ENCODE assay signal across 10 cellular contexts in genomic region chr6:136225496-136225895, GRCh38. TPM values are rescaled to one million over a fixed set of nuclear protein-coding genes. Genes with fewer than 3 reads are reported as not detected.
DNase-seq lines count a peak whose midpoint lies in the region; ATAC-seq, FAIRE-seq and TF ChIP-seq lines count a peak whose summit lies in the region.
"Had no signal": no experiment of that assay in that cellular context is flagged by ENCODE, and none has a peak within 500 bp of the region (broad histone marks: within the 10 kb centered on the region; RNA-seq: fewer than 3 reads in every experiment).

No MANE protein-coding gene starts in this region.

- ATAC-seq in activated CD4-positive, alpha-beta T cell treated with anti-CD3 and anti-CD28 coated beads for 36 hours = no peak
- ATAC-seq in K562 (peak; percentile 10; the same call in 2 of the 3 replicates), GM18868 (IDR thresholded peaks at IDR 0.05; ENCODE audit: unreplicated experiment) (no peak)

- no peak for TF ChIP-seq CTCF in OCI-LY3 (IDR thresholded peaks at IDR 0.05; ENCODE audit: low read depth, low read length)
- TF ChIP-seq CTCF in K562 (IDR thresholded peaks at IDR 0.05 in 2 of 3, conservative IDR thresholded peaks at IDR 0.05 in 1 of 3; ENCODE audit: insufficient read depth in 2 of 3, low read depth in 1 of 3, low read length in 3 of 3) = no peak

- intact Hi-C loops in activated CD4-positive, alpha-beta T cell treated with anti-CD3 and anti-CD28 coated beads for 36 hours (cut with DNase I, micrococcal nuclease) = loop anchor here (5.0 kb wide), 5 partner anchors 193 to 773 kb away; no protein-coding TSS in a partner anchor
- intact Hi-C loops in K562 (cut with micrococcal nuclease) = loop anchor here (5.0 to 10.0 kb wide), 2 partner anchors 193 to 291 kb away; no protein-coding TSS in a partner anchor

- H3K36me3 Mint-ChIP-seq in activated CD4-positive, alpha-beta T cell treated with anti-CD3 and anti-CD28 coated beads for 36 hours (ENCODE audit: low read depth) = peaks cover 8% of the 10 kb centered on the region

- no peaks in the 10 kb centered on the region for H3K27me3 Mint-ChIP-seq in activated CD4-positive, alpha-beta T cell treated with anti-CD3 and anti-CD28 coated beads for 36 hours

- CTCF ChIA-PET in activated CD4-positive, alpha-beta T cell treated with anti-CD3 and anti-CD28 coated beads for 36 hours (lab: Charles Lee) = interaction anchor here (0.6 to 2.8 kb wide), 19 partner anchors 11 to 775 kb away, joined by 3 to 35 read pairs (median 4); partner anchors contain the start of gene BCLAF1
- CTCF ChIA-PET in K562 (lab: Yijun Ruan, JAX; ENCODE audit: low intra/inter-chr PET ratio) = interaction anchor here (1.6 to 3.0 kb wide), 3 partner anchors 689 to 774 kb away, joined by 6 to 19 read pairs (median 12); no protein-coding TSS in a partner anchor

- no peaks in the 10 kb centered on the region for H3K9me3 ChIP-seq in OCI-LY3 (ENCODE audit: insufficient read depth, low read length)
- H3K9me3 ChIP-seq in K562 (replicated peaks; ENCODE audit: control insufficient read depth, insufficient read depth, low read depth, low read length) = 0 out of 2 replicates have a peak, but pooled peaks cover 3% of the 10 kb centered on the region
- H3K9me3 ChIP-seq: sigmoid colon, SJSA1 had no signal

- H3K4me3 ChIP-seq in OCI-LY3 (ENCODE audit: low read length) (no peak overlapping the region), K562 (no peak overlapping the region)
- H3K4me3 ChIP-seq: SJSA1 had no signal

- H3K27ac ChIP-seq in OCI-LY3 (ENCODE audit: low read length) = no peak overlapping the region
- no peak overlapping the region for H3K27ac ChIP-seq in K562 (ENCODE audit: extremely low read depth, low read depth, low read length)
- H3K27ac ChIP-seq: sigmoid colon, SJSA1 had no signal

- H3K4me2 ChIP-seq in OCI-LY3 (ENCODE audit: low read length) (peak overlapping the region; percentile 68; the same call in 1 of the 2 replicates), K562 (ENCODE audit: insufficient read depth, low read length) (no peak overlapping the region)

- TSS peak; percentile 72 for BruUV-seq in K562 (replicated peaks; lab: Mats Ljungman, UMichigan)

- no peaks in the 10 kb centered on the region for H3K27me3 ChIP-seq in OCI-LY3 (ENCODE audit: low read depth, low read length)
- H3K27me3 ChIP-seq in K562 (ENCODE audit: control insufficient read depth in 2 of 2, insufficient read depth in 2 of 2, low read length in 2 of 2) = no peaks in the 10 kb centered on the region
- H3K27me3 ChIP-seq: sigmoid colon, SJSA1 had no signal

- H3K36me3 ChIP-seq in OCI-LY3 (replicated peaks; ENCODE audit: low read depth, low read length) (peaks cover 6% of the 10 kb centered on the region), K562 (ENCODE audit: control insufficient read depth, insufficient read depth, low read length) (peaks cover 4% of the 10 kb centered on the region; the same call in 2 of the 3 replicates)
- H3K36me3 ChIP-seq: sigmoid colon, SJSA1 had no signal

- H3K4me1 ChIP-seq in OCI-LY3 (ENCODE audit: low read length) (peaks cover 25% of the 10 kb centered on the region), K562 (replicated peaks in 1 of 2; ENCODE audit: control insufficient read depth in 2 of 2, insufficient read depth in 2 of 2, low read length in 2 of 2) (peaks cover 5 to 17% of the 10 kb centered on the region in 2 experiments; a peak in 4 of 5 replicates)
- H3K4me1 ChIP-seq: SJSA1 had no signal

- peak; percentile 55 for DNase-seq in activated CD4-positive, alpha-beta T cell treated with anti-CD3 and anti-CD28 coated beads for 36 hours
- no peak for DNase-seq in activated CD4-positive, alpha-beta T cell treated with anti-CD3 and anti-CD28 coated beads for 1 hour
- DNase-seq in K562 (ENCODE audit: extremely low read depth in 1 of 4, low spot score in 3 of 4) (peak in 1 of 4 experiments; percentile 50), putamen (ENCODE audit: low spot score) (no peak), C1 segment of cervical spinal cord (lab: John Stamatoyannopoulos, UW) (no peak)
- DNase-seq in stimulated activated CD4-positive, alpha-beta T cell treated with anti-CD3 and anti-CD28 coated beads, Interleukin-2, amount 100 ng/mL, for 4 hours (ENCODE audit: low read depth) = peak; percentile 5

- H2AFZ ChIP-seq in OCI-LY3 (ENCODE audit: low read depth, low read length) = no peak overlapping the region
- H2AFZ ChIP-seq in K562 (ENCODE audit: low read depth, low read length) = no peak overlapping the region

- H3K79me2 ChIP-seq in OCI-LY3 (ENCODE audit: low read length) = no peaks in the 10 kb centered on the region
- H3K79me2 ChIP-seq in K562 (ENCODE audit: control insufficient read depth, insufficient read depth, low read length) = no peaks in the 10 kb centered on the region

- POLR2A ChIA-PET in activated CD4-positive, alpha-beta T cell treated with anti-CD3 and anti-CD28 coated beads for 36 hours (lab: Charles Lee) = no interaction called here
- POLR2A ChIA-PET in K562 (lab: Yijun Ruan, JAX) = interaction anchor here (1.0 to 2.1 kb wide), 2 partner anchors 64 kb away, joined by 3 to 19 read pairs; partner anchors contain the start of gene BCLAF1

- no peak for TF ChIP-seq EP300 in K562 (IDR thresholded peaks at IDR 0.05; ENCODE audit: low read length)

- H4K20me1 ChIP-seq in OCI-LY3 (ENCODE audit: insufficient read depth, low read length) (no peaks in the 10 kb centered on the region), K562 (replicated peaks; ENCODE audit: control insufficient read depth, insufficient read depth, low read length) (no peaks in the 10 kb centered on the region)

- in situ Hi-C loops in K562 (cut with MboI) = loop anchor here (10.0 kb wide), 2 partner anchors 691 to 771 kb away; no protein-coding TSS in a partner anchor

- no peak overlapping the region for H3K4me3 Mint-ChIP-seq in activated CD4-positive, alpha-beta T cell treated with anti-CD3 and anti-CD28 coated beads for 36 hours

- peaks cover 11% of the 10 kb centered on the region for H3K4me1 Mint-ChIP-seq in activated CD4-positive, alpha-beta T cell treated with anti-CD3 and anti-CD28 coated beads for 36 hours

- no peak for FAIRE-seq in K562 (lab: Jason Lieb, UNC)

- no peak overlapping the region for H3K9ac ChIP-seq in OCI-LY3 (ENCODE audit: low read length)
- no peak overlapping the region for H3K9ac ChIP-seq in K562 (ENCODE audit: insufficient read depth in 1 of 2, low read depth in 2 of 2, low read length in 2 of 2)

- 34% methylated on average over 5 of the region's 5 CpGs for WGBS in K562 (ENCODE audit: insufficient coverage, low coverage, missing lambda C conversion rate)

- TF ChIP-seq POLR2A in K562 (conservative IDR thresholded peaks at IDR 0.05) = 0 out of 2 replicates have a peak, but pooled peaks have one; percentile 24

- H3K9me3 Mint-ChIP-seq in activated CD4-positive, alpha-beta T cell treated with anti-CD3 and anti-CD28 coated beads for 36 hours (ENCODE audit: low read depth) = no peaks in the 10 kb centered on the region

- TF ChIP-seq RAD21 in K562 (CRISPR knock-in tag; conservative IDR thresholded peaks at IDR 0.05 in 1 of 2, IDR thresholded peaks at IDR 0.05 in 1 of 2) = no peak

- no peaks in the 10 kb centered on the region for H3K9me1 ChIP-seq in K562 (ENCODE audit: control insufficient read depth, insufficient read depth, low read length)

- no peak overlapping the region for H3K27ac Mint-ChIP-seq in activated CD4-positive, alpha-beta T cell treated with anti-CD3 and anti-CD28 coated beads for 36 hours

TF ChIP-seq in K562, 482 proteins besides CTCF, POLR2A, EP300 and RAD21 (continues in another document):
- peak; percentile 74 for TF ChIP-seq ZFP36 (IDR thresholded peaks at IDR 0.05; ENCODE audit: low read depth, low read length, partially characterized antibody)
- TF ChIP-seq JUND (IDR thresholded peaks at IDR 0.05; ENCODE audit: borderline replicate concordance, low read depth, low read length) = peak; percentile 75; the same call in 1 of the 2 replicates
- TF ChIP-seq JUND (tag; IDR thresholded peaks at IDR 0.05; ENCODE audit: borderline replicate concordance, low read depth, low read length) = no peak; the same call in 2 of the 3 replicates
- TF ChIP-seq JUN (IDR thresholded peaks at IDR 0.05; ENCODE audit: borderline replicate concordance, low read depth, low read length) = peak; percentile 46; the same call in 1 of the 2 replicates
- no peak for TF ChIP-seq JUN (CRISPR knock-in tag; IDR thresholded peaks at IDR 0.05; ENCODE audit: borderline replicate concordance)
- peak; percentile 52; the same call in 1 of the 2 replicates for TF ChIP-seq TOE1 (IDR thresholded peaks at IDR 0.05; ENCODE audit: borderline replicate concordance)
- no peak for TF ChIP-seq TOE1 (CRISPR knock-in tag; IDR thresholded peaks at IDR 0.05; ENCODE audit: borderline replicate concordance, low read depth)
- no peak for TF ChIP-seq PML (IDR thresholded peaks at IDR 0.05; ENCODE audit: low read length)
- TF ChIP-seq BHLHE40 (IDR thresholded peaks at IDR 0.05; ENCODE audit: low read length) = peak; percentile 15; the same call in 1 of the 2 replicates

RNA-seq across cellular contexts. Expression of gene MTFR2, which starts 24.6 kb away (rescaled TPM):
- 10 to 100 TPM; 26.9 to 28.9 TPM for total RNA-seq in activated CD4-positive, alpha-beta T cell treated with anti-CD3 and anti-CD28 coated beads for 36 hours
- 37.8 and 63.0 TPM in 2 replicates for total RNA-seq in K562 (2011; cell fraction: chromatin; rRNA removed; ENCODE audit: low replicate concordance)
- total RNA-seq in K562 (2011; cell fraction: nucleolus; rRNA removed) = 19.2 and 24.3 TPM in 2 replicates
- total RNA-seq in K562 (2011; cell fraction: nucleoplasm; rRNA removed) = 26.3 and 35.2 TPM in 2 replicates
- total RNA-seq in K562 (2014; rRNA removed) (10.0 and 10.1 TPM in 2 replicates), K562 (2014; rRNA removed; fragmentation: Illumina TruSeq; extraction: Trizol) (25.0 and 31.3 TPM in 2 replicates), K562 (2015; rRNA removed; fragmentation: Illumina TruSeq; extraction: Trizol) (17.2 and 17.3 TPM in 2 replicates), K562 (2021) (25.7 and 29.1 TPM in 2 replicates)
- polyA plus RNA-seq in K562 (2011; rRNA removed) (46.7 and 60.1 TPM in 2 replicates), K562 (2014; fragmentation: Illumina TruSeq; extraction: Trizol) (44.7 and 63.3 TPM in 2 replicates), K562 (2014; fragmentation: Nextera tagmentation; extraction: Ambion mirVana) (10 to 100 TPM; 45.9 to 49.7 TPM), K562 (2014; rRNA removed) (44.6 and 51.8 TPM in 2 replicates)
- 45.1 and 49.3 TPM in 2 replicates for polyA plus RNA-seq in K562 (2011; cell fraction: cytosol; rRNA removed)
- 41.8 and 51.2 TPM in 2 replicates for polyA plus RNA-seq in K562 (2011; cell fraction: nucleus; rRNA removed)
- polyA plus RNA-seq in K562 (2012) = 25.7 and 27.7 TPM in 2 replicates
- 33.7 and 33.9 TPM in 2 replicates for polyA minus RNA-seq in K562 (2011; rRNA and poly(A)+ RNA removed)
- 7.5 and 13.0 TPM in 2 replicates for polyA minus RNA-seq in K562 (2011; cell fraction: cytosol; rRNA and poly(A)+ RNA removed)
- polyA minus RNA-seq in K562 (2011; cell fraction: nucleus; rRNA and poly(A)+ RNA removed) = 29.8 and 32.0 TPM in 2 replicates

Comparison
In these comparisons a context has a peak if more than half of its experiments do, and no peak if none do; other contexts are left out.
1. DNase-seq: peak in activated CD4-positive, alpha-beta T cell treated with anti-CD3 and anti-CD28 coated beads for 36 hours (single experiment) and stimulated activated CD4-positive, alpha-beta T cell treated with anti-CD3 and anti-CD28 coated beads, Interleukin-2, amount 100 ng/mL, for 4 hours (single experiment); none in activated CD4-positive, alpha-beta T cell treated with anti-CD3 and anti-CD28 coated beads for 1 hour (single experiment), putamen (single experiment) and C1 segment of cervical spinal cord (0 of 14).